20 cellular contexts compared by ENCODE assay signal in the genomic region with DNA sequence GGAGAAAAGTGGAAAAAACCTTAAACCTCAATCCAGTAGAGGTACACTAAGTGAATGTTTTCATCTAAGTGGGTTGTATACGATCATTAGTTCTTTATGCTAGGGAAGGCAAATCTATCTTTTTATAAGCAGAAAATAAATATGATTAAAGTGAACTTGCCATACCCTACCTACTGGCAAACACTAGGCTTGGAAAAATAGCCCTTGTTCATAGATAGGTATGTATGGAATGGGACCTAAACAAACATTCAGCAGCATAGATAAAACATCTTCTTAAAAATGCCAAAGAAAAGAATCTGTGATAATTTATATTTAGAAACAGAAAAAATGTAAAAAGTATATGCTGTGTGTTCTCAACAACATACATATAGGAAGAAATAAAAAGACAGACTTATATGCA.
"Had no signal": no experiment of that assay in that cellular context is flagged by ENCODE, and none has a peak within 500 bp of the region (broad histone marks: within the 10 kb centered on the region; RNA-seq: fewer than 3 reads in every experiment).

No MANE protein-coding gene starts in this region.

- ATAC-seq: gastrocnemius medialis; heart right ventricle; mucosa of descending colon; naive thymus-derived CD8-positive, alpha-beta T cell had no signal

- H3K27me3 ChIP-seq: dorsolateral prefrontal cortex, esophagus muscularis mucosa, gastrocnemius medialis, heart right ventricle, neutrophil, stomach had no signal

- H3K4me3 ChIP-seq: coronary artery, dorsolateral prefrontal cortex, esophagus muscularis mucosa, gastrocnemius medialis, heart right ventricle, mucosa of descending colon, stomach had no signal

- H3K27me3 Mint-ChIP-seq: naive thymus-derived CD8-positive, alpha-beta T cell had no signal

- FAIRE-seq: islet of Langerhans, small intestine had no signal

- H3K27ac ChIP-seq: coronary artery, dorsolateral prefrontal cortex, epithelial cell of prostate, neutrophil had no signal

- H3K4me3 Mint-ChIP-seq: naive thymus-derived CD8-positive, alpha-beta T cell had no signal

- H3K9me3 ChIP-seq: esophagus muscularis mucosa, gastrocnemius medialis, neutrophil had no signal

- DNase-seq: dorsolateral prefrontal cortex; effector memory CD4-positive, alpha-beta T cell; gastrocnemius medialis; heart right ventricle; hypothalamus; kidney glomerular epithelial cell; mammary epithelial cell; mucosa of descending colon; naive thymus-derived CD8-positive, alpha-beta T cell; posterior cingulate gyrus; small intestine; stimulated activated CD4-positive, alpha-beta T cell treated with anti-CD3 and anti-CD28 coated beads, Interleukin-12 subunit alpha, Interleukin-12 subunit beta, amount 100 ng/mL, for 4 hours; stimulated activated naive CD4-positive, alpha-beta T cell; stomach; substantia nigra had no signal
